In genomic region chr1:24949331-24949881, GRCh38 we compare ENCODE assay signal across 14 cellular contexts. TPM values are rescaled to one million over a fixed set of nuclear protein-coding genes. Genes with fewer than 3 reads are reported as not detected.
A peak's percentile ranks its signal among the peaks of the same experiment; 100 is the strongest.
DNase-seq lines count a peak whose midpoint lies in the region; ATAC-seq, FAIRE-seq and TF ChIP-seq lines count a peak whose summit lies in the region.
"Had no signal": no experiment of that assay in that cellular context is flagged by ENCODE, and none has a peak within 500 bp of the region (broad histone marks: within the 10 kb centered on the region; RNA-seq: fewer than 3 reads in every experiment).

No MANE protein-coding gene starts in this region.

- H3K9ac ChIP-seq in BLaER1, result no peak overlapping the region

- H3K4me3 Mint-ChIP-seq in activated CD8-positive, alpha-beta T cell treated with anti-CD3 and anti-CD28 coated beads for 36 hours, result no peak overlapping the region
- H3K4me3 Mint-ChIP-seq: CD4-positive, alpha-beta memory T cell had no signal

- H3K27me3 ChIP-seq in BLaER1, result no peaks in the 10 kb centered on the region

- H3K27ac Mint-ChIP-seq in activated CD8-positive, alpha-beta T cell treated with anti-CD3 and anti-CD28 coated beads for 36 hours, result peak overlapping the region; percentile 60

- no peak for TF ChIP-seq POLR2A in H54 (IDR thresholded peaks at IDR 0.05; ENCODE audit: low read depth, low read length)

- CTCF ChIA-PET in activated CD8-positive, alpha-beta T cell treated with anti-CD3 and anti-CD28 coated beads for 36 hours (lab: Charles Lee), result interaction anchor here (1.2 to 1.4 kb wide), 2 partner anchors 14 to 16 kb away, joined by 3 read pairs; no protein-coding TSS in a partner anchor

- FAIRE-seq in H54 (lab: Jason Lieb, UNC), result peak; percentile 23

- peaks cover 12% of the 10 kb centered on the region; the same call in 1 of the 2 replicates for H4K20me1 ChIP-seq in BLaER1

- ATAC-seq in activated CD8-positive, alpha-beta T cell treated with anti-CD3 and anti-CD28 coated beads for 36 hours, result no peak
- ATAC-seq in HG03432 (IDR thresholded peaks at IDR 0.05; ENCODE audit: unreplicated experiment) (no peak), GM19023 (IDR thresholded peaks at IDR 0.05; ENCODE audit: unreplicated experiment) (no peak), HG02970 (IDR thresholded peaks at IDR 0.05; ENCODE audit: low FRiP score, unreplicated experiment) (no peak)
- ATAC-seq: mucosa of descending colon had no signal

- no peak overlapping the region for H3K4me2 ChIP-seq in BLaER1

- no peak for TF ChIP-seq CTCF in activated CD8-positive, alpha-beta T cell treated with anti-CD3 and anti-CD28 coated beads for 36 hours (IDR thresholded peaks at IDR 0.05)

- POLR2A ChIA-PET in activated CD8-positive, alpha-beta T cell treated with anti-CD3 and anti-CD28 coated beads for 36 hours (lab: Charles Lee), result interaction anchor here (0.7 to 11.2 kb wide), 9 partner anchors 8 to 88 kb away, joined by 3 to 117 read pairs (median 3); no protein-coding TSS in a partner anchor

- 0 out of 2 replicates have a peak overlapping the region, but pooled peaks have one; percentile 12 for H3K27ac ChIP-seq in BLaER1

- H3K4me1 ChIP-seq in BLaER1, result peaks cover 71% of the 10 kb centered on the region

- intact Hi-C loops in activated CD8-positive, alpha-beta T cell treated with anti-CD3 and anti-CD28 coated beads for 36 hours (cut with micrococcal nuclease), result no loop called here

- H3K36me3 Mint-ChIP-seq in activated CD8-positive, alpha-beta T cell treated with anti-CD3 and anti-CD28 coated beads for 36 hours (ENCODE audit: low read depth), result peaks cover 79% of the 10 kb centered on the region
- H3K36me3 Mint-ChIP-seq: CD4-positive, alpha-beta memory T cell had no signal

- no peak overlapping the region for H3K4me3 ChIP-seq in BLaER1
- H3K4me3 ChIP-seq: mucosa of descending colon had no signal

- H3K9me3 ChIP-seq in BLaER1, result no peaks in the 10 kb centered on the region
- H3K9me3 ChIP-seq: mucosa of descending colon had no signal

- DNase-seq in H54 (ENCODE audit: insufficient read length, low spot score) (peak; percentile 50), hepatic stellate cell (ENCODE audit: low spot score) (peak; percentile 47), KG1 (lab: John Stamatoyannopoulos, UW) (no peak)
- DNase-seq in activated CD8-positive, alpha-beta T cell treated with anti-CD3 and anti-CD28 coated beads for 36 hours, result no peak
- DNase-seq: activated T-cell treated with anti-CD3 and anti-CD28 coated beads for 4 hours, erythroblast, KBM-7, mucosa of descending colon, NCI-H2081 had no signal

- H3K9me3 Mint-ChIP-seq in activated CD8-positive, alpha-beta T cell treated with anti-CD3 and anti-CD28 coated beads for 36 hours, result no peaks in the 10 kb centered on the region
- H3K9me3 Mint-ChIP-seq: CD4-positive, alpha-beta memory T cell had no signal

- no peaks in the 10 kb centered on the region for H3K36me3 ChIP-seq in BLaER1

- no peaks in the 10 kb centered on the region for H3K27me3 Mint-ChIP-seq in activated CD8-positive, alpha-beta T cell treated with anti-CD3 and anti-CD28 coated beads for 36 hours
- H3K27me3 Mint-ChIP-seq: CD4-positive, alpha-beta memory T cell had no signal

- peaks cover 80% of the 10 kb centered on the region for H3K4me1 Mint-ChIP-seq in activated CD8-positive, alpha-beta T cell treated with anti-CD3 and anti-CD28 coated beads for 36 hours (ENCODE audit: low read depth)

RNA-seq across cellular contexts. Expression of gene RUNX3, which starts 19.3 kb away (rescaled TPM):
- total RNA-seq in activated CD8-positive, alpha-beta T cell treated with anti-CD3 and anti-CD28 coated beads for 36 hours, result 100 to 1,000 TPM; 180 to 183 TPM

Comparison
In these comparisons a context has a peak if more than half of its experiments do, and no peak if none do; other contexts are left out.
1. DNase-seq: peak in H54 (single experiment) and hepatic stellate cell (single experiment); none in activated CD8-positive, alpha-beta T cell treated with anti-CD3 and anti-CD28 coated beads for 36 hours (single experiment) and KG1 (single experiment).